Comparison of ENCODE assay signal across 8 cellular contexts in genomic region chr6:100881707-100882040, GRCh38. TPM values are rescaled to one million over a fixed set of nuclear protein-coding genes. Genes with fewer than 3 reads are reported as not detected.
DNase-seq lines count a peak whose midpoint lies in the region; ATAC-seq, FAIRE-seq and TF ChIP-seq lines count a peak whose summit lies in the region.

No MANE protein-coding gene starts in this region.

- no peaks in the 10 kb centered on the region for H3K9me1 ChIP-seq in K562 (ENCODE audit: control insufficient read depth, insufficient read depth, low read length)

- no peak for ATAC-seq in activated T-cell treated with anti-CD3 and anti-CD28 coated beads, Interleukin-2, amount 50 U/mL, for 4 hours
- ATAC-seq in K562 (peak; percentile 8), HepG2 (peak; percentile 25), HG03159 (IDR thresholded peaks at IDR 0.05; ENCODE audit: unreplicated experiment) (no peak), HG03342 (IDR thresholded peaks at IDR 0.05; ENCODE audit: unreplicated experiment) (no peak)

- TF ChIP-seq POLR2A in K562 (conservative IDR thresholded peaks at IDR 0.05): no peak
- TF ChIP-seq POLR2A in HepG2 (IDR thresholded peaks at IDR 0.05; ENCODE audit: insufficient read depth in 1 of 2, low read depth in 2 of 2, low read length in 2 of 2): no peak

- no peaks in the 10 kb centered on the region for H3K27me3 Mint-ChIP-seq in activated T-cell treated with anti-CD3 and anti-CD28 coated beads, Interleukin-2, amount 50 U/mL, for 4 hours (ENCODE audit: low read depth)

- no peak for TF ChIP-seq CTCF in K562 (IDR thresholded peaks at IDR 0.05 in 2 of 3, conservative IDR thresholded peaks at IDR 0.05 in 1 of 3; ENCODE audit: insufficient read depth in 2 of 3, low read depth in 1 of 3, low read length in 3 of 3)
- TF ChIP-seq CTCF in HepG2 (CRISPR knock-in tag; IDR thresholded peaks at IDR 0.05): no peak

- TF ChIP-seq RAD21 in K562 (CRISPR knock-in tag; conservative IDR thresholded peaks at IDR 0.05 in 1 of 2, IDR thresholded peaks at IDR 0.05 in 1 of 2) (no peak), HepG2 (CRISPR knock-in tag; IDR thresholded peaks at IDR 0.05) (no peak)

- intact Hi-C loops in K562 (cut with micrococcal nuclease) (no loop called here), HepG2 (cut with micrococcal nuclease; ENCODE audit: unreplicated experiment) (loop anchor here (1.0 to 2.0 kb wide), 3 partner anchors 19 to 67 kb away; no protein-coding TSS in a partner anchor)

- no peak for DNase-seq in activated T-cell treated with anti-CD3 and anti-CD28 coated beads, Interleukin-2, amount 50 U/mL, for 4 hours
- no peak for DNase-seq in activated T-cell treated with anti-CD3 and anti-CD28 coated beads, Interleukin-2, amount 50 U/mL, for 1 hour
- peak; percentile 54 to 66 for DNase-seq in Kasumi-1 (lab: John Stamatoyannopoulos, UW)
- DNase-seq in K562 (ENCODE audit: extremely low read depth in 1 of 4, low spot score in 3 of 4): no peak
- DNase-seq in HepG2 (ENCODE audit: low spot score): no peak

- TF ChIP-seq EP300 in K562 (IDR thresholded peaks at IDR 0.05; ENCODE audit: low read length): no peak
- TF ChIP-seq EP300 in HepG2 (IDR thresholded peaks at IDR 0.05; ENCODE audit: low read depth in 2 of 2, low read length in 2 of 2): no peak
- TF ChIP-seq EP300 in HepG2 (CRISPR knock-in tag; IDR thresholded peaks at IDR 0.05; ENCODE audit: borderline replicate concordance): no peak

- H4K20me1 ChIP-seq in K562 (replicated peaks; ENCODE audit: control insufficient read depth, insufficient read depth, low read length): peaks cover 4% of the 10 kb centered on the region; the same call in 1 of the 2 replicates
- 0 out of 2 replicates have a peak, but pooled peaks cover 7% of the 10 kb centered on the region for H4K20me1 ChIP-seq in HepG2 (ENCODE audit: insufficient read depth, low read length)

- no peaks in the 10 kb centered on the region; the same call in 1 of the 3 replicates for H3K36me3 ChIP-seq in K562 (ENCODE audit: control insufficient read depth, insufficient read depth, low read length)
- H3K36me3 ChIP-seq in HepG2 (replicated peaks in 1 of 2; ENCODE audit: control insufficient read depth in 1 of 2, insufficient read depth in 2 of 2, low read length in 2 of 2): no peaks in the 10 kb centered on the region
- H3K36me3 ChIP-seq in thymus (ENCODE audit: control insufficient read depth, insufficient read depth): no peaks in the 10 kb centered on the region

- peak overlapping the region; percentile 84 for H3K27ac ChIP-seq in K562 (ENCODE audit: extremely low read depth, low read depth, low read length)
- H3K27ac ChIP-seq in HepG2 (ENCODE audit: extremely low read length, insufficient read depth, low read length): peak overlapping the region; percentile 89
- H3K27ac ChIP-seq in thymus (ENCODE audit: low read depth): no peak overlapping the region

- POLR2A ChIA-PET in K562 (lab: Yijun Ruan, JAX) (interaction anchor here (0.9 to 2.1 kb wide), 5 partner anchors 11 to 39 kb away, joined by 3 to 10 read pairs (median 6); no protein-coding TSS in a partner anchor), HepG2 (lab: Yijun Ruan, JAX) (interaction anchor here (0.7 to 2.2 kb wide), 5 partner anchors 9 to 57 kb away, joined by 3 to 6 read pairs (median 3); no protein-coding TSS in a partner anchor)

- H3K4me1 Mint-ChIP-seq in activated T-cell treated with anti-CD3 and anti-CD28 coated beads, Interleukin-2, amount 50 U/mL, for 4 hours (ENCODE audit: low read depth): peaks cover 41% of the 10 kb centered on the region

- peak overlapping the region; percentile 97 for H2AFZ ChIP-seq in K562 (ENCODE audit: low read depth, low read length)
- peak overlapping the region; percentile 98 for H2AFZ ChIP-seq in HepG2 (ENCODE audit: low read length)

- H3K4me3 Mint-ChIP-seq in activated T-cell treated with anti-CD3 and anti-CD28 coated beads, Interleukin-2, amount 50 U/mL, for 4 hours: peak overlapping the region; percentile 100

- H3K4me3 ChIP-seq in K562 (peak overlapping the region; percentile 80), HepG2 (replicated peaks in 1 of 3; ENCODE audit: insufficient read depth in 1 of 3, low read depth in 2 of 3, low read length in 3 of 3) (peak overlapping the region; percentile 89 to 98 (median 93)), thymus (ENCODE audit: low read length) (peak overlapping the region; percentile 65)

- CTCF ChIA-PET in K562 (lab: Yijun Ruan, JAX; ENCODE audit: low intra/inter-chr PET ratio) (no interaction called here), HepG2 (lab: Yijun Ruan, JAX; ENCODE audit: low intra/inter-chr PET ratio, low total read pairs) (no interaction called here)

- H3K9ac ChIP-seq in K562 (ENCODE audit: insufficient read depth in 1 of 2, low read depth in 2 of 2, low read length in 2 of 2): peak overlapping the region; percentile 83 to 97
- H3K9ac ChIP-seq in HepG2 (ENCODE audit: insufficient read depth, low read depth, low read length): peak overlapping the region; percentile 86

- WGBS in K562 (ENCODE audit: insufficient coverage, low coverage, missing lambda C conversion rate): 0% methylated on average over 6 of the region's 6 CpGs
- WGBS in HepG2 (ENCODE audit: low lambda C conversion rate): 0% methylated on average over 6 of the region's 6 CpGs
- 7% methylated on average over 6 of the region's 6 CpGs for WGBS in thymus

- BruUV-seq in K562 (replicated peaks; lab: Mats Ljungman, UMichigan): no TSS peak
- BruUV-seq in HepG2 (replicated peaks; lab: Mats Ljungman, UMichigan): no TSS peak

- in situ Hi-C loops in K562 (cut with MboI): no loop called here
- in situ Hi-C loops in HepG2 (cut with HindIII; ENCODE audit: extremely low pct_ligation_motif_present, low pct_unique_long_range_greater_than_20kb): no loop called here

- H3K4me1 ChIP-seq in K562 (replicated peaks in 1 of 2; ENCODE audit: control insufficient read depth in 2 of 2, insufficient read depth in 2 of 2, low read length in 2 of 2): peaks cover 7 to 27% of the 10 kb centered on the region in 2 experiments; a peak in 3 of 5 replicates
- peaks cover 47% of the 10 kb centered on the region for H3K4me1 ChIP-seq in HepG2 (ENCODE audit: insufficient read depth, low read length)
- peaks cover 4% of the 10 kb centered on the region for H3K4me1 ChIP-seq in thymus (ENCODE audit: control insufficient read depth, insufficient read depth, low read length)

- H3K9me3 Mint-ChIP-seq in activated T-cell treated with anti-CD3 and anti-CD28 coated beads, Interleukin-2, amount 50 U/mL, for 4 hours: no peaks in the 10 kb centered on the region

- H3K27me3 ChIP-seq in K562 (ENCODE audit: control insufficient read depth in 2 of 2, insufficient read depth in 2 of 2, low read length in 2 of 2): no peaks in the 10 kb centered on the region
- H3K27me3 ChIP-seq in HepG2 (ENCODE audit: control insufficient read depth in 1 of 2, insufficient read depth in 2 of 2, low read length in 2 of 2): peaks cover 0 to 2% of the 10 kb centered on the region in 2 experiments; a peak in 1 of 5 replicates
- no peaks in the 10 kb centered on the region for H3K27me3 ChIP-seq in thymus (ENCODE audit: control insufficient read depth, insufficient read depth)

- FAIRE-seq in K562 (lab: Jason Lieb, UNC) (no peak), HepG2 (lab: Jason Lieb, UNC) (no peak)

- H3K79me2 ChIP-seq in K562 (ENCODE audit: control insufficient read depth, insufficient read depth, low read length) (peaks cover 55% of the 10 kb centered on the region), HepG2 (ENCODE audit: insufficient read depth, low read length) (peaks cover 43% of the 10 kb centered on the region)

- H3K36me3 Mint-ChIP-seq in activated T-cell treated with anti-CD3 and anti-CD28 coated beads, Interleukin-2, amount 50 U/mL, for 4 hours (ENCODE audit: insufficient read depth): no peaks in the 10 kb centered on the region

- H3K4me2 ChIP-seq in K562 (ENCODE audit: insufficient read depth, low read length) (peak overlapping the region; percentile 94), HepG2 (ENCODE audit: low read depth, low read length) (peak overlapping the region; percentile 86)

- H3K9me3 ChIP-seq in K562 (replicated peaks; ENCODE audit: control insufficient read depth, insufficient read depth, low read depth, low read length): no peaks in the 10 kb centered on the region
- H3K9me3 ChIP-seq in HepG2 (ENCODE audit: low read length): no peaks in the 10 kb centered on the region
- no peaks in the 10 kb centered on the region for H3K9me3 ChIP-seq in thymus (ENCODE audit: control insufficient read depth)

RNA-seq across cellular contexts. Expression of gene ASCC3, which starts 0.5 kb away (rescaled TPM):
- 10 to 100 TPM; 59.3 to 72.8 (median 64.1) TPM for total RNA-seq in activated T-cell treated with anti-CD3 and anti-CD28 coated beads, Interleukin-2, amount 50 U/mL, for 4 hours
- total RNA-seq in K562 (2011; cell fraction: chromatin; rRNA removed; ENCODE audit: low replicate concordance): 27.9 and 124 TPM in 2 replicates
- 13.8 and 19.2 TPM in 2 replicates for total RNA-seq in K562 (2011; cell fraction: nucleolus; rRNA removed)
- total RNA-seq in K562 (2011; cell fraction: nucleoplasm; rRNA removed): 26.6 and 30.3 TPM in 2 replicates
- 26.6 and 27.9 TPM in 2 replicates for total RNA-seq in K562 (2014; rRNA removed)
- 56.1 and 57.4 TPM in 2 replicates for total RNA-seq in K562 (2014; rRNA removed; fragmentation: Illumina TruSeq; extraction: Trizol)
- 45.9 and 47.4 TPM in 2 replicates for total RNA-seq in K562 (2015; rRNA removed; fragmentation: Illumina TruSeq; extraction: Trizol)
- 41.2 and 44.0 TPM in 2 replicates for total RNA-seq in K562 (2021)
- polyA plus RNA-seq in K562 (2011; rRNA removed): 26.6 and 41.0 TPM in 2 replicates
- 11.5 and 14.9 TPM in 2 replicates for polyA plus RNA-seq in K562 (2011; cell fraction: cytosol; rRNA removed)
- 14.7 and 20.5 TPM in 2 replicates for polyA plus RNA-seq in K562 (2011; cell fraction: nucleus; rRNA removed)
- 17.8 and 19.0 TPM in 2 replicates for polyA plus RNA-seq in K562 (2012)
- polyA plus RNA-seq in K562 (2014; fragmentation: Illumina TruSeq; extraction: Trizol): 31.3 and 33.9 TPM in 2 replicates
- polyA plus RNA-seq in K562 (2014; fragmentation: Nextera tagmentation; extraction: Ambion mirVana): 10 to 100 TPM; 16.1 to 18.2 TPM
- polyA plus RNA-seq in K562 (2014; rRNA removed): 14.5 and 16.8 TPM in 2 replicates
- polyA minus RNA-seq in K562 (2011; rRNA and poly(A)+ RNA removed): 109 and 121 TPM in 2 replicates
- 31.6 and 35.3 TPM in 2 replicates for polyA minus RNA-seq in K562 (2011; cell fraction: cytosol; rRNA and poly(A)+ RNA removed)
- 62.3 and 104 TPM in 2 replicates for polyA minus RNA-seq in K562 (2011; cell fraction: nucleus; rRNA and poly(A)+ RNA removed)
- 55.7 and 84.7 TPM in 2 replicates for total RNA-seq in HepG2 (2016; rRNA removed; fragmentation: Illumina TruSeq; extraction: Trizol)
- total RNA-seq in HepG2 (2016; cell fraction: cytosol; rRNA removed; fragmentation: Illumina TruSeq; extraction: Trizol; ENCODE audit: low read depth): 22.3 and 25.0 TPM in 2 replicates
- 54.6 and 79.1 TPM in 2 replicates for total RNA-seq in HepG2 (2016; cell fraction: insoluble cytoplasmic fraction; rRNA removed; fragmentation: Illumina TruSeq; extraction: Trizol)
- 20.1 and 23.8 TPM in 2 replicates for total RNA-seq in HepG2 (2016; cell fraction: membrane; rRNA removed; fragmentation: Illumina TruSeq; extraction: Trizol)
- total RNA-seq in HepG2 (2016; cell fraction: nucleus; rRNA removed; fragmentation: Illumina TruSeq; extraction: Trizol): 106 and 107 TPM in 2 replicates
- polyA plus RNA-seq in HepG2 (2011; rRNA removed): 16.4 and 23.1 TPM in 2 replicates
- polyA plus RNA-seq in HepG2 (2011; cell fraction: cytosol; rRNA removed): 9.1 and 13.4 TPM in 2 replicates
- 9.7 and 11.5 TPM in 2 replicates for polyA plus RNA-seq in HepG2 (2011; cell fraction: nucleus; rRNA removed)
- polyA plus RNA-seq in HepG2 (2012): 14.9 and 16.5 TPM in 2 replicates
- polyA plus RNA-seq in HepG2 (2016; cell fraction: cytosol; fragmentation: Illumina TruSeq; extraction: Trizol; ENCODE audit: low read depth): 3.5 and 3.9 TPM in 2 replicates
- 60.9 and 64.9 TPM in 2 replicates for polyA plus RNA-seq in HepG2 (2016; cell fraction: insoluble cytoplasmic fraction; fragmentation: Illumina TruSeq; extraction: Trizol; ENCODE audit: low read depth)
- 7.1 and 7.4 TPM in 2 replicates for polyA plus RNA-seq in HepG2 (2016; cell fraction: membrane; fragmentation: Illumina TruSeq; extraction: Trizol; ENCODE audit: low read depth)
- polyA plus RNA-seq in HepG2 (2016; cell fraction: nucleus; fragmentation: Illumina TruSeq; extraction: Trizol; ENCODE audit: insufficient read depth, low read depth): 41.0 and 45.0 TPM in 2 replicates
- 25.6 and 52.0 TPM in 2 replicates for polyA minus RNA-seq in HepG2 (2011; rRNA and poly(A)+ RNA removed; ENCODE audit: low replicate concordance)
- 26.9 and 33.2 TPM in 2 replicates for polyA minus RNA-seq in HepG2 (2011; cell fraction: cytosol; rRNA and poly(A)+ RNA removed)
- 143 and 165 TPM in 2 replicates for polyA minus RNA-seq in HepG2 (2011; cell fraction: nucleus; rRNA and poly(A)+ RNA removed)
- polyA plus RNA-seq in thymus: 14.5 TPM

Comparison
In these comparisons a context has a peak if more than half of its experiments do, and no peak if none do; other contexts are left out.
1. ATAC-seq: peak in K562 (single experiment) and HepG2 (single experiment); none in activated T-cell treated with anti-CD3 and anti-CD28 coated beads, Interleukin-2, amount 50 U/mL, for 4 hours (0 of 2), HG03159 (single experiment) and HG03342 (single experiment).
2. DNase-seq: peak in Kasumi-1 (2 of 2); none in activated T-cell treated with anti-CD3 and anti-CD28 coated beads, Interleukin-2, amount 50 U/mL, for 4 hours (single experiment), activated T-cell treated with anti-CD3 and anti-CD28 coated beads, Interleukin-2, amount 50 U/mL, for 1 hour (single experiment), K562 (0 of 4) and HepG2 (single experiment).
3. Peak in every context shown above with its lines, with median percentiles within 50 percentile points of each other: H3K4me3 ChIP-seq.